In genomic region chr16:67736858-67737257, GRCh38 we compare ENCODE assay signal across 1 cellular context.
TF ChIP-seq lines count a peak whose summit lies in the region.

No MANE protein-coding gene starts in this region.

TF ChIP-seq in K562, 482 proteins besides CTCF, POLR2A, EP300 and RAD21 (continued from another document):
- peak; percentile 54 for TF ChIP-seq ATF3 (IDR thresholded peaks at IDR 0.05)
- TF ChIP-seq ATF3 (CRISPR knock-in tag; conservative IDR thresholded peaks at IDR 0.05): no peak
- TF ChIP-seq JUND (IDR thresholded peaks at IDR 0.05; ENCODE audit: borderline replicate concordance, low read depth, low read length): peak; percentile 21; the same call in 1 of the 2 replicates
- TF ChIP-seq JUND (tag; IDR thresholded peaks at IDR 0.05; ENCODE audit: borderline replicate concordance, low read depth, low read length): no peak
- TF ChIP-seq FOSL1 (tag; conservative IDR thresholded peaks at IDR 0.05): 0 out of 2 replicates have a peak, but pooled peaks have one; percentile 27
